Comparison of ENCODE assay signal across 14 cellular contexts in the genomic region with DNA sequence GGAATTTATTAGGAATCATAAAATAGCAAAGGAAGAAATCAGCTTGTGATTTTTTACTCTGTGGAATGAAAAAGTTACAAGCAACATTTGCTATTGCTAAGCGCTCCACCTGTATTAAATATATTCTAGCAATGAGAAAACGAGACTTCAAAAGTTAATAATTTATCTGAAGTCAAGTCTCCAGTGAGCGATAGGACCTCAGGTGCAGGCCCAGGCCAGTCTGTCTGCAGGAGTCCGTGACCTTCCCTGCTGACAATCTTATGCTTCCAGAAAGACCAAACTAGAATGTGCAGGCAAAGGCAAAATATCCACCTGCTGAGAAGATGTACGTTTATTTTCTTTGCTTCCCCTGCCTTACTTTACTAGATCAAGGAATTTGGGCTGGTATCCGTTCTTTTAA.
A peak's percentile ranks its signal among the peaks of the same experiment; 100 is the strongest.
DNase-seq lines count a peak whose midpoint lies in the region; ATAC-seq and TF ChIP-seq lines count a peak whose summit lies in the region.
"Had no signal": no experiment of that assay in that cellular context is flagged by ENCODE, and none has a peak within 500 bp of the region (broad histone marks: within the 10 kb centered on the region; RNA-seq: fewer than 3 reads in every experiment).

No MANE protein-coding gene starts in this region.

- in situ Hi-C loops in ACHN (cut with HindIII; ENCODE audit: low pct_ligation_motif_present, low pct_unique_long_range_greater_than_20kb, low sequenced_read_pairs) = no loop called here

- TF ChIP-seq CTCF in OCI-LY3 (IDR thresholded peaks at IDR 0.05; ENCODE audit: low read depth, low read length) = no peak
- no peak for TF ChIP-seq CTCF in nephron (IDR thresholded peaks at IDR 0.05; ENCODE audit: unreplicated experiment in 3 of 3)

- no peaks in the 10 kb centered on the region for H3K36me3 ChIP-seq in OCI-LY3 (replicated peaks; ENCODE audit: low read depth, low read length)
- H3K36me3 ChIP-seq: BLaER1 had no signal

- H4K20me1 ChIP-seq in OCI-LY3 (ENCODE audit: insufficient read depth, low read length) = no peaks in the 10 kb centered on the region
- H4K20me1 ChIP-seq: BLaER1 had no signal

- H3K4me3 Mint-ChIP-seq in nephron = no peak overlapping the region
- H3K4me3 Mint-ChIP-seq: CD4-positive, CD25-positive, alpha-beta regulatory T cell; HFFc6 had no signal

- H3K36me3 Mint-ChIP-seq in nephron (ENCODE audit: low read depth) = no peaks in the 10 kb centered on the region
- H3K36me3 Mint-ChIP-seq: CD4-positive, CD25-positive, alpha-beta regulatory T cell had no signal

- no peaks in the 10 kb centered on the region for H3K27me3 ChIP-seq in OCI-LY3 (ENCODE audit: low read depth, low read length)
- H3K27me3 ChIP-seq: BLaER1 had no signal

- no peaks in the 10 kb centered on the region for H3K27me3 Mint-ChIP-seq in nephron (ENCODE audit: low read depth)

- 0 out of 2 replicates have a peak, but pooled peaks cover 4% of the 10 kb centered on the region for H3K9me3 ChIP-seq in OCI-LY3 (ENCODE audit: insufficient read depth, low read length)
- H3K9me3 ChIP-seq: BLaER1 had no signal

- no peaks in the 10 kb centered on the region for H3K4me1 Mint-ChIP-seq in nephron
- H3K4me1 Mint-ChIP-seq: CD4-positive, CD25-positive, alpha-beta regulatory T cell had no signal

- peak overlapping the region; percentile 95 for H3K27ac ChIP-seq in OCI-LY3 (ENCODE audit: low read length)
- H3K27ac ChIP-seq: BLaER1, HL-60 had no signal

- H3K4me2 ChIP-seq in OCI-LY3 (ENCODE audit: low read length) = peak overlapping the region; percentile 80
- H3K4me2 ChIP-seq: BLaER1 had no signal

- DNase-seq in ACHN (peak; percentile 12), OCI-M1 (lab: John Stamatoyannopoulos, UW) (no peak), NCI-H128 (lab: John Stamatoyannopoulos, UW; ENCODE audit: unreplicated experiment) (no peak), HK-2 (ENCODE audit: unreplicated experiment) (no peak)
- DNase-seq: CD4-positive, CD25-positive, alpha-beta regulatory T cell; DMS79; HCEC 1CT; HFFc6 had no signal

- H3K9ac ChIP-seq in OCI-LY3 (ENCODE audit: low read length) = peak overlapping the region; percentile 58
- H3K9ac ChIP-seq: BLaER1 had no signal

- peak overlapping the region; percentile 60 for H3K4me3 ChIP-seq in OCI-LY3 (ENCODE audit: low read length)
- H3K4me3 ChIP-seq: BLaER1, GM12878 had no signal

- no peak for ATAC-seq in HG03439 (IDR thresholded peaks at IDR 0.05; ENCODE audit: unreplicated experiment)
- ATAC-seq: GM12878 had no signal

- H2AFZ ChIP-seq in OCI-LY3 (ENCODE audit: low read depth, low read length) = no peak overlapping the region

- H3K79me2 ChIP-seq in OCI-LY3 (ENCODE audit: low read length) = no peaks in the 10 kb centered on the region

- H3K9me3 Mint-ChIP-seq in nephron = no peaks in the 10 kb centered on the region
- H3K9me3 Mint-ChIP-seq: HFFc6 had no signal

- H3K4me1 ChIP-seq in OCI-LY3 (ENCODE audit: low read length) = peaks cover 59% of the 10 kb centered on the region

- peak overlapping the region in 2 of 3 experiments; percentile 59 to 95 for H3K27ac Mint-ChIP-seq in nephron
- H3K27ac Mint-ChIP-seq: CD4-positive, CD25-positive, alpha-beta regulatory T cell; HFFc6 had no signal
